19 cellular contexts compared by ENCODE assay signal in genomic region chr2:206597716-206598218, GRCh38. TPM values are rescaled to one million over a fixed set of nuclear protein-coding genes. Genes with fewer than 3 reads are reported as not detected.
DNase-seq lines count a peak whose midpoint lies in the region; TF ChIP-seq lines count a peak whose summit lies in the region.
"Had no signal": no experiment of that assay in that cellular context is flagged by ENCODE, and none has a peak within 500 bp of the region (broad histone marks: within the 10 kb centered on the region; RNA-seq: fewer than 3 reads in every experiment).

No MANE protein-coding gene starts in this region.

- H3K4me3 Mint-ChIP-seq in activated naive CD4-positive, alpha-beta T cell treated with anti-CD3 and anti-CD28 coated beads, Interleukin-2, amount 10 ng/mL, durations not matched to agents 7 days and 5 days: no peak overlapping the region
- H3K4me3 Mint-ChIP-seq: B cell; CD4-positive, alpha-beta T cell; CD8-positive, alpha-beta T cell had no signal

- POLR2A ChIA-PET in OCI-LY7 (lab: Charles Lee): interaction anchor here (0.5 kb wide), 1 partner anchor 8 kb away, joined by 3 read pairs; no protein-coding TSS in a partner anchor

- no peak overlapping the region for H3K27ac Mint-ChIP-seq in activated naive CD4-positive, alpha-beta T cell treated with anti-CD3 and anti-CD28 coated beads, Interleukin-2, amount 10 ng/mL, durations not matched to agents 7 days and 5 days
- H3K27ac Mint-ChIP-seq: B cell; CD4-positive, alpha-beta T cell; CD8-positive, alpha-beta T cell had no signal

- H2AFZ ChIP-seq in OCI-LY7 (ENCODE audit: low read length): no peak overlapping the region

- DNase-seq in caudate nucleus (lab: John Stamatoyannopoulos, UW): peak in 3 of 61 donors; percentile 17 to 79 (median 40)
- peak; percentile 21 for DNase-seq in middle frontal gyrus (ENCODE audit: extremely low spot score, low spot score)
- DNase-seq in putamen (ENCODE audit: low spot score): peak; percentile 69
- DNase-seq in activated naive CD4-positive, alpha-beta T cell treated with anti-CD3 and anti-CD28 coated beads, Interleukin-2, amount 10 ng/mL, durations not matched to agents 7 days and 5 days: no peak
- no peak for DNase-seq in OCI-LY7 (ENCODE audit: low spot score)
- DNase-seq in glomerular visceral epithelial cell (ENCODE audit: extremely low spot score): no peak
- DNase-seq: AML-193; Caco-2; Calu3; CD4-positive, alpha-beta T cell; CD8-positive, alpha-beta T cell; DMS79 treated with DMSO at 0.1 percent for 48 hours; GF-D8 had no signal

- no peak overlapping the region for H3K4me3 ChIP-seq in OCI-LY7 (ENCODE audit: low read depth, low read length, poor library complexity, severe bottlenecking)
- H3K4me3 ChIP-seq: A549; BLaER1 treated with 17β-estradiol and CSF1 and Interleukin-3, amounts not matched to agents 10 nM and 100 nM had no signal

- H3K27me3 Mint-ChIP-seq in activated naive CD4-positive, alpha-beta T cell treated with anti-CD3 and anti-CD28 coated beads, Interleukin-2, amount 10 ng/mL, durations not matched to agents 7 days and 5 days: no peaks in the 10 kb centered on the region
- H3K27me3 Mint-ChIP-seq: B cell; CD4-positive, alpha-beta T cell had no signal

- H3K79me2 ChIP-seq in OCI-LY7 (ENCODE audit: insufficient read depth, low read depth, low read length): no peaks in the 10 kb centered on the region

- CTCF ChIA-PET in activated naive CD4-positive, alpha-beta T cell treated with anti-CD3 and anti-CD28 coated beads, Interleukin-2, amount 10 ng/mL, durations not matched to agents 7 days and 5 days (lab: Charles Lee): no interaction called here
- CTCF ChIA-PET in OCI-LY7 (lab: Charles Lee; ENCODE audit: unreplicated experiment): no interaction called here

- no peaks in the 10 kb centered on the region for H3K36me3 ChIP-seq in OCI-LY7 (ENCODE audit: insufficient read depth, low read length)
- H3K36me3 ChIP-seq: BLaER1 treated with 17β-estradiol and CSF1 and Interleukin-3, amounts not matched to agents 10 nM and 100 nM had no signal

- no TSS peak for BruUV-seq in OCI-LY7 (replicated peaks; lab: Mats Ljungman, UMichigan)

- no peaks in the 10 kb centered on the region for H3K4me1 ChIP-seq in OCI-LY7 (ENCODE audit: insufficient read depth, low read length, poor library complexity, severe bottlenecking)
- H3K4me1 ChIP-seq: A549; BLaER1 treated with 17β-estradiol and CSF1 and Interleukin-3, amounts not matched to agents 10 nM and 100 nM; Caco-2 had no signal

- H3K4me2 ChIP-seq in OCI-LY7 (ENCODE audit: low read length): no peak overlapping the region
- H3K4me2 ChIP-seq: A549; BLaER1 treated with 17β-estradiol and CSF1 and Interleukin-3, amounts not matched to agents 10 nM and 100 nM had no signal

- H4K20me1 ChIP-seq in OCI-LY7 (ENCODE audit: insufficient read depth, low read length): no peaks in the 10 kb centered on the region
- H4K20me1 ChIP-seq: BLaER1 treated with 17β-estradiol and CSF1 and Interleukin-3, amounts not matched to agents 10 nM and 100 nM had no signal

- no peaks in the 10 kb centered on the region for H3K4me1 Mint-ChIP-seq in activated naive CD4-positive, alpha-beta T cell treated with anti-CD3 and anti-CD28 coated beads, Interleukin-2, amount 10 ng/mL, durations not matched to agents 7 days and 5 days
- H3K4me1 Mint-ChIP-seq: B cell had no signal

- H3K9me2 ChIP-seq in OCI-LY7 (ENCODE audit: insufficient read depth, low read length): no peaks in the 10 kb centered on the region

- no peaks in the 10 kb centered on the region for H3K9me3 Mint-ChIP-seq in activated naive CD4-positive, alpha-beta T cell treated with anti-CD3 and anti-CD28 coated beads, Interleukin-2, amount 10 ng/mL, durations not matched to agents 7 days and 5 days
- H3K9me3 Mint-ChIP-seq: CD4-positive, alpha-beta T cell; CD8-positive, alpha-beta T cell had no signal

- intact Hi-C loops in OCI-LY7 (cut with micrococcal nuclease; ENCODE audit: unreplicated experiment): no loop called here

- H3K27ac ChIP-seq in caudate nucleus (ENCODE audit: low read depth, low read length) (peak overlapping the region; percentile 66), OCI-LY7 (ENCODE audit: low read depth, low read length, poor library complexity, severe bottlenecking) (no peak overlapping the region)
- H3K27ac ChIP-seq: 22Rv1; A549; BLaER1 treated with 17β-estradiol and CSF1 and Interleukin-3, amounts not matched to agents 10 nM and 100 nM; C4-2B had no signal

- no peaks in the 10 kb centered on the region for H3K9me3 ChIP-seq in OCI-LY7 (ENCODE audit: low read length)
- H3K9me3 ChIP-seq: A549; BLaER1 treated with 17β-estradiol and CSF1 and Interleukin-3, amounts not matched to agents 10 nM and 100 nM; Caco-2 had no signal

- no peak for TF ChIP-seq CTCF in OCI-LY7 (conservative IDR thresholded peaks at IDR 0.05; ENCODE audit: low read length)

- H3K36me3 Mint-ChIP-seq in activated naive CD4-positive, alpha-beta T cell treated with anti-CD3 and anti-CD28 coated beads, Interleukin-2, amount 10 ng/mL, durations not matched to agents 7 days and 5 days: no peaks in the 10 kb centered on the region
- H3K36me3 Mint-ChIP-seq: CD8-positive, alpha-beta T cell had no signal

RNA-seq across cellular contexts. Expression of gene FAM237A, which starts 44.5 kb away (rescaled TPM):
- not detected in 2 replicates for total RNA-seq in OCI-LY7 (2014; rRNA removed; shearing (Covaris generic))
- total RNA-seq in OCI-LY7 (2022): not detected in 2 replicates
- total RNA-seq: A172; B cell; Caco-2; Calu3; CD4-positive, alpha-beta T cell; CD8-positive, alpha-beta T cell had no signal

Comparison
In these comparisons a context has a peak if more than half of its experiments do, and no peak if none do; other contexts are left out.
1. DNase-seq: peak in middle frontal gyrus (single experiment) and putamen (single experiment); none in activated naive CD4-positive, alpha-beta T cell treated with anti-CD3 and anti-CD28 coated beads, Interleukin-2, amount 10 ng/mL, durations not matched to agents 7 days and 5 days (single experiment), OCI-LY7 (single experiment) and glomerular visceral epithelial cell (single experiment).